In genomic region chr1:195335541-195335940, GRCh38 we compare ENCODE assay signal across 22 cellular contexts.
"Had no signal": no experiment of that assay in that cellular context is flagged by ENCODE, and none has a peak within 500 bp of the region (broad histone marks: within the 10 kb centered on the region; RNA-seq: fewer than 3 reads in every experiment).

No MANE protein-coding gene starts in this region.

- H3K4me3 ChIP-seq: gastrocnemius medialis, left ventricle myocardium inferior, neural progenitor cell, prostate gland, tibial artery had no signal

- H3K4me2 ChIP-seq: neural progenitor cell had no signal

- ATAC-seq: activated naive CD8-positive, alpha-beta T cell treated with anti-CD3 and anti-CD28 coated beads, Interleukin-2, amount 50 U/mL, for 24 hours; gastrocnemius medialis; naive thymus-derived CD8-positive, alpha-beta T cell; right cardiac atrium had no signal

- H3K4me1 ChIP-seq: gastrocnemius medialis, left ventricle myocardium inferior, neural progenitor cell, prostate gland, tibial artery had no signal

- DNase-seq: activated B cell treated with CpG ODN at 0.5 μM for 24 hours; activated CD4-positive, alpha-beta T cell treated with anti-CD3 and anti-CD28 coated beads for 4 hours; activated CD4-positive, alpha-beta T cell treated with anti-CD3 and anti-CD28 coated beads, Interleukin-2, amount 50 U/mL, for 48 hours; activated gamma-delta T cell; activated naive CD4-positive, alpha-beta T cell treated with anti-CD3 and anti-CD28 coated beads, Interleukin-2, amount 50 U/mL, for 16 hours; activated naive CD8-positive, alpha-beta T cell treated with anti-CD3 and anti-CD28 coated beads, Interleukin-2, amount 50 U/mL, for 24 hours; aorta; central memory CD4-positive, alpha-beta T cell; dermis blood vessel endothelial cell; effector memory CD4-positive, alpha-beta T cell; gastrocnemius medialis; hippocampal formation; kidney glomerular epithelial cell; left ventricle myocardium inferior; naive thymus-derived CD8-positive, alpha-beta T cell; right cardiac atrium; stimulated activated CD4-positive, alpha-beta T cell treated with anti-CD3 and anti-CD28 coated beads, Interleukin-4, amount 100 ng/mL, for 24 hours; substantia nigra; T-helper 1 cell; tibial artery had no signal

- H3K27ac ChIP-seq: gastrocnemius medialis, left ventricle myocardium inferior, neural progenitor cell, prostate gland, tibial artery had no signal

- H3K9ac ChIP-seq: neural progenitor cell had no signal

- H3K36me3 ChIP-seq: gastrocnemius medialis, left ventricle myocardium inferior, neural progenitor cell, prostate gland, tibial artery had no signal

- H2AFZ ChIP-seq: neural progenitor cell had no signal

- H3K27me3 ChIP-seq: gastrocnemius medialis, neural progenitor cell, tibial artery had no signal

- H3K9me3 ChIP-seq: left ventricle myocardium inferior, prostate gland, tibial artery had no signal
